Comparison of ENCODE assay signal across 8 cellular contexts in the genomic region with DNA sequence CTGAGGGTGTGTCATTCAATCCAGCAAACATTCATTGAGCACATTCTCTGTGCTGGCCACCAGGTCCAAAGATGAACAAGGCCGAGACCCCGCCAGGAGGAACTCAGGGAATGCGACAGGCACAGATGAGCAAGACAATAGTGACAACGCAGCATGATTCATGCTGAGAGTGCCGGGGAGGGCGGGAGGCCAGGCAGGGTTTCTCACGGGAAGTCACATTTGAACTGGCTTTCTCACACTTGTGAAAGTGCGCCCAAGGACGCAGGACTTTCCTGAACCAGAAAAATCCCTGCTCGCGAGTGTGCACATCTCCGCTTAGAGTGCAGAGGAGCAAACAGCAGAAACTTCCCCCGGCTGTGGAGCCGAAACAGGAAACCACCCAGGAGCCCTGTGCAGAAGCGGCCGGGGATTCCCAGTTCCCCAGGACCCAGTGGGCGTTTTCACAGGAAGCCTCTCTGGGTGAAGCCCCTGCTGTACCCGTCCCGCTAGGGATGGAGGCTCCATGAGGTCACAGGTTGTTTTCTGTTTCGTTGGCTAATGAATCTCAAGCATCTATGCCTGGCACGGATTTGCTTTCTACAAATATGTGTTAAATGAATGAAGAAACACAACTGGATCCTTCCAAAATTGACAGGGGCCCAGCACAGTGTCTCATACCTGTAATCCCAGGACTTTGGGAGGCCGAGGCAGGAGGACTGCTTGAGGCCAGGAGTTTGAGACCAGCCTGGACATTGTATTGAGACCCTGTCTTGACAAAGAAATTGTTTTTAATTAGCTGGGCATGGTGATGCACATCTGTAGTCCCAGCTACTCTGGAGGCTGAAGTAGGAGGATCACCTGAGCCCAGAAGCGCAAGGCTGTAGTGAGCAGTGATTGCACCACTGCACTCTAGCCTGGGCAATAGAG.
DNase-seq lines count a peak whose midpoint lies in the region; ATAC-seq and TF ChIP-seq lines count a peak whose summit lies in the region.

No MANE protein-coding gene starts in this region.

- DNase-seq in GM13976 (ENCODE audit: low spot score) (peak; percentile 81), NOMO-1 treated with dmso at 0.1 percent for 144 hours (lab: John Stamatoyannopoulos, UW; ENCODE audit: unreplicated experiment) (peak; percentile 26), activated T-cell treated with anti-CD3 and anti-CD28 coated beads for 48 hours (ENCODE audit: low read depth) (peak; percentile 88), fibroblast of lung (ENCODE audit: low read depth in 2 of 2) (peak; percentile 36 to 65), occipital lobe (lab: John Stamatoyannopoulos, UW) (peak; percentile 48), testis (peak; percentile 62), NCI-H2171 (lab: John Stamatoyannopoulos, UW) (no peak)

- TF ChIP-seq CTCF in GM13976 (IDR thresholded peaks at IDR 0.05; ENCODE audit: borderline replicate concordance, control extremely low read depth, extremely low read depth, insufficient read depth, missing control alignments) (no peak), fibroblast of lung (conservative IDR thresholded peaks at IDR 0.05 in 1 of 2, IDR thresholded peaks at IDR 0.05 in 1 of 2; ENCODE audit: low read depth in 1 of 2, low read length in 2 of 2) (no peak), testis (IDR thresholded peaks at IDR 0.05) (no peak)

- no peaks in the 10 kb centered on the region for H3K9me3 ChIP-seq in fibroblast of lung (ENCODE audit: control insufficient read depth, insufficient read depth, low read depth, low read length)
- no peaks in the 10 kb centered on the region for H3K9me3 ChIP-seq in testis

- intact Hi-C loops in testis (cut with DNase I; ENCODE audit: low total_unique reads): loop anchor here (10.0 kb wide), 1 partner anchor 258 kb away; no protein-coding TSS in a partner anchor

- H3K27ac ChIP-seq in fibroblast of lung (ENCODE audit: insufficient read depth, low read length): no peak overlapping the region
- peak overlapping the region in 1 of 2 donors; percentile 23 for H3K27ac ChIP-seq in testis

- in situ Hi-C loops in GM13976 (cut with MboI; ENCODE audit: low sequenced_read_pairs, unreplicated experiment): loop anchor here (10.0 kb wide), 1 partner anchor 48 kb away; no protein-coding TSS in a partner anchor

- peak overlapping the region in 1 of 4 experiments; percentile 14 for H3K4me3 ChIP-seq in fibroblast of lung (replicated peaks in 1 of 4; ENCODE audit: control extremely low read depth in 1 of 4, insufficient read depth in 1 of 4, low read depth in 3 of 4, low read length in 4 of 4)
- H3K4me3 ChIP-seq in testis: no peak overlapping the region

- H3K27me3 ChIP-seq in fibroblast of lung (ENCODE audit: control insufficient read depth, insufficient read depth, low read length) (peaks cover 3% of the 10 kb centered on the region), testis (no peaks in the 10 kb centered on the region)

- H3K4me1 ChIP-seq in fibroblast of lung (ENCODE audit: control insufficient read depth, extremely low read depth, insufficient read depth, low read length) (peaks cover 5% of the 10 kb centered on the region), testis (peaks cover 6% of the 10 kb centered on the region)

- TF ChIP-seq POLR2A in testis (IDR thresholded peaks at IDR 0.05): no peak

- H3K9ac ChIP-seq in fibroblast of lung (ENCODE audit: insufficient read depth, low read length): no peak overlapping the region

- no peaks in the 10 kb centered on the region for H3K79me2 ChIP-seq in fibroblast of lung (ENCODE audit: control insufficient read depth, insufficient read depth, low read length)

- WGBS in testis, 2 donors: 51 to 63% methylated on average over 23 of the region's 23 CpGs

- peak overlapping the region; percentile 69 for H3K4me2 ChIP-seq in fibroblast of lung (ENCODE audit: extremely low read depth, insufficient read depth, low read length)

- peak; percentile 44 for ATAC-seq in HG02763 (IDR thresholded peaks at IDR 0.05; ENCODE audit: unreplicated experiment)

- H2AFZ ChIP-seq in fibroblast of lung (ENCODE audit: low read length): peak overlapping the region; percentile 26

- H4K20me1 ChIP-seq in fibroblast of lung (ENCODE audit: control insufficient read depth, extremely low read depth, insufficient read depth, low read length): no peaks in the 10 kb centered on the region

- H3K36me3 ChIP-seq in fibroblast of lung (ENCODE audit: control insufficient read depth, insufficient read depth, low read length): no peaks in the 10 kb centered on the region
- H3K36me3 ChIP-seq in testis (ENCODE audit: low read depth, missing control alignments): no peaks in the 10 kb centered on the region
